8 cellular contexts compared by ENCODE assay signal in the genomic region with DNA sequence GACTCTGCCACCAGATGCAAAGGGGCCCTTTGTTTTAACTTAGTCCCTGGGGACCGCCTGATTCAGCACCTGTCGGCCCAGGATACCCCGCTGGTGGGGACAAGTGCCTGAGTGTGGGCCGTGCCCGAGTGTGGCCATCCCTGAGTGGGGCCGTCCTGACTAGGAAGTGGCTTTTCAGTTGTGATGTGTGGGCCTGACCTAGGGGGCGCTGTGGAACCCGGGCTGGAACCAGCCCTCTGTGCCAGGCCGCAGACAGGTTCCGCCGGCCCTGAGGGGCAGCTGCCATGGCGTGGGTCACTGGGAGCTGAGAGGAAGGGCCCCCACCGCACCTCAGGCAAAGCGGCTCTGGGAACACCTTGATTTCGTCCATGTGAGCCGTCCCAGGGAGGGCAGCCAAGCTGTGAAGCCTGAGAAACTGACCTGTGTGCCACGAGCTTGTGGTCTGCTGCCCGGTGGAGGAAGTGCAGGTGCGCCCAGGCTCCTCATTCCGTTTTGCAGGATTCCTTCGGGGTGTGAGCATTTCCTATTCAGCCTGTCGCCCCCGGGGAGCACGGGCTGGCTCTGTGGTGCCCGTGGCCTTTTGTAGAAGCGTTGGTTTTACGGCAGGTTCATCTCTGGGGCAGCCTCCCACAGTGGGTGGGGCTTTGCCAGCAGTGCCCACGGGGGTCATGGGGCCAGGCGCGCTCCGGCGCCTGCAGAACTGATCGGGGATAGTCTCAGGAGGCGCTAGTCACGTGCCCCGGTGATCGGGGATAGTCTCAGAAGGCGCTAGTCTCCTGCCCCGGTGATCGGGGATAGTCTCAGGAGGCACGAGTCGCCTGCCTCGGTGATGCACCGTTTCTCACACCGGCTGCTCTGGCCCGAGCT. TPM values are rescaled to one million over a fixed set of nuclear protein-coding genes. Genes with fewer than 3 reads are reported as not detected.
DNase-seq lines count a peak whose midpoint lies in the region; ATAC-seq and TF ChIP-seq lines count a peak whose summit lies in the region.

No MANE protein-coding gene starts in this region.

- no peak overlapping the region for H3K18ac ChIP-seq in IMR-90 (ENCODE audit: low read depth, low read length)

- H3K27me3 Mint-ChIP-seq in T-cell, result no peaks in the 10 kb centered on the region
- no peaks in the 10 kb centered on the region for H3K27me3 Mint-ChIP-seq in MCF 10A (ENCODE audit: insufficient read depth, unreplicated experiment)

- H4K91ac ChIP-seq in IMR-90 (ENCODE audit: insufficient read depth, low read depth, low read length), result no peak overlapping the region

- dilution Hi-C loops in IMR-90 (cut with HindIII; ENCODE audit: low sequenced_read_pairs, unreplicated experiment), result no loop called here

- H3K9me1 ChIP-seq in IMR-90 (ENCODE audit: insufficient read depth, low read length), result peaks cover 9% of the 10 kb centered on the region

- H3K27ac Mint-ChIP-seq in T-cell (peak overlapping the region; percentile 15 to 39), MCF 10A (ENCODE audit: low read depth, unreplicated experiment) (peak overlapping the region; percentile 49)

- CTCF ChIA-PET in IMR-90 (lab: Yijun Ruan, JAX) (interaction anchor here (0.7 kb wide), 1 partner anchor 68 kb away, joined by 4 read pairs; no protein-coding TSS in a partner anchor), T-cell (lab: Charles Lee) (no interaction called here), MCF 10A (lab: Yijun Ruan, JAX) (interaction anchor here (0.6 to 1.5 kb wide), 7 partner anchors 8 to 239 kb away, joined by 3 to 9 read pairs (median 6); partner anchors contain the start of gene CPNE7)

- H3K79me1 ChIP-seq in IMR-90 (ENCODE audit: low read depth in 1 of 2, low read length in 2 of 2), result peaks cover 27 to 49% of the 10 kb centered on the region in 2 experiments

- no TSS peak for BruUV-seq in IMR-90 (replicated peaks; lab: Mats Ljungman, UMichigan)
- BruUV-seq in MCF 10A (replicated peaks; lab: Mats Ljungman, UMichigan), result no TSS peak

- intact Hi-C loops in IMR-90 (cut with micrococcal nuclease), result no loop called here
- intact Hi-C loops in MCF 10A (cut with micrococcal nuclease), result no loop called here

- H3K27me3 ChIP-seq in IMR-90 (ENCODE audit: control insufficient read depth, insufficient read depth, low read length), result no peaks in the 10 kb centered on the region
- peaks cover 25% of the 10 kb centered on the region for H3K27me3 ChIP-seq in kidney epithelial cell (ENCODE audit: control insufficient read depth, insufficient read depth, low read length)

- H4K5ac ChIP-seq in IMR-90 (ENCODE audit: low read depth, low read length), result no peak overlapping the region

- POLR2A ChIA-PET in IMR-90 (lab: Charles Lee; ENCODE audit: unreplicated experiment) (interaction anchor here (0.5 kb wide), 1 partner anchor 91 kb away, joined by 6 read pairs; no protein-coding TSS in a partner anchor), T-cell (lab: Charles Lee) (no interaction called here), MCF 10A (lab: Yijun Ruan, JAX) (interaction anchor here (0.6 to 1.7 kb wide), 16 partner anchors 10 to 346 kb away, joined by 3 to 9 read pairs (median 3); partner anchors contain the start of genes CDK10, CPNE7, DPEP1 and SPG7)

- peak; percentile 27 for TF ChIP-seq POLR2A in IMR-90 (IDR thresholded peaks at IDR 0.05; ENCODE audit: low read depth, low read length)

- no peak overlapping the region for H3K4ac ChIP-seq in IMR-90 (ENCODE audit: low read depth, low read length)

- ATAC-seq in IMR-90 (ENCODE audit: low read depth), result peak; percentile 53
- peak; percentile 40 to 56 (median 52) for ATAC-seq in T-cell (replicated peaks in 1 of 4)
- ATAC-seq in HG03469 (IDR thresholded peaks at IDR 0.05; ENCODE audit: unreplicated experiment), result no peak
- ATAC-seq in GM19023 (IDR thresholded peaks at IDR 0.05; ENCODE audit: unreplicated experiment), result no peak

- no peak overlapping the region for H2BK5ac ChIP-seq in IMR-90 (ENCODE audit: low read depth, low read length, poor library complexity, severe bottlenecking)

- H2BK120ac ChIP-seq in IMR-90 (ENCODE audit: low read depth, low read length), result no peak overlapping the region

- H3K14ac ChIP-seq in IMR-90 (replicated peaks; ENCODE audit: low read depth, low read length), result no peak overlapping the region

- H3K36me3 ChIP-seq in IMR-90 (ENCODE audit: control insufficient read depth, insufficient read depth, low read length) (peaks cover 37% of the 10 kb centered on the region), kidney epithelial cell (ENCODE audit: control insufficient read depth, insufficient read depth, low read length) (peaks cover 8% of the 10 kb centered on the region)

- peak; percentile 57 for TF ChIP-seq CTCF in IMR-90 (conservative IDR thresholded peaks at IDR 0.05; ENCODE audit: low read depth, low read length)
- peak; percentile 76 for TF ChIP-seq CTCF in MCF 10A (IDR thresholded peaks at IDR 0.05; ENCODE audit: unreplicated experiment)
- peak; percentile 78 for TF ChIP-seq CTCF in kidney epithelial cell (IDR thresholded peaks at IDR 0.05; ENCODE audit: insufficient read depth, low read length, poor library complexity, severe bottlenecking)

- in situ Hi-C loops in IMR-90 (cut with MboI; ENCODE audit: low sequenced_read_pairs), result no loop called here

- peak overlapping the region in 1 of 2 experiments; percentile 28; a peak in 1 of 4 replicates for H4K8ac ChIP-seq in IMR-90 (ENCODE audit: low read depth in 2 of 2, low read length in 2 of 2)

- 4% methylated on average over 22 of the region's 46 CpGs; no CpG with 5 or more reads in 1 of the 2 experiments for WGBS in IMR-90 (ENCODE audit: extremely low coverage in 2 of 2, insufficient read length in 1 of 2), 2 experiments

- H3K9me3 ChIP-seq in IMR-90 (ENCODE audit: control insufficient read depth, insufficient read depth, low read length), result no peaks in the 10 kb centered on the region

- H2BK15ac ChIP-seq in IMR-90 (ENCODE audit: low read depth, low read length), result no peak overlapping the region

- peaks cover 21% of the 10 kb centered on the region for H3K4me1 ChIP-seq in IMR-90 (ENCODE audit: control insufficient read depth, insufficient read depth, low read length)

- no peak overlapping the region for H3K56ac ChIP-seq in IMR-90 (ENCODE audit: extremely low read depth, insufficient read depth, low read length)

- peak overlapping the region; percentile 78 for H2AFZ ChIP-seq in IMR-90 (replicated peaks; ENCODE audit: low read length, poor library complexity)

- H3K27ac ChIP-seq in IMR-90 (ENCODE audit: insufficient read depth, low read length), result no peak overlapping the region

- H3K9ac ChIP-seq in IMR-90 (ENCODE audit: low read depth, low read length), result 0 out of 2 replicates have a peak overlapping the region, but pooled peaks have one; percentile 1

- H3K4me2 ChIP-seq in IMR-90 (ENCODE audit: low read depth, low read length), result peak overlapping the region; percentile 67

- peak overlapping the region; percentile 77 for H2AK9ac ChIP-seq in IMR-90 (replicated peaks; ENCODE audit: low read depth, low read length, poor library complexity)

- no peak overlapping the region for H3K23ac ChIP-seq in IMR-90 (ENCODE audit: low read depth, low read length)

- no peak overlapping the region for H2BK20ac ChIP-seq in IMR-90 (ENCODE audit: low read depth, low read length)

- no peak for TF ChIP-seq RAD21 in IMR-90 (IDR thresholded peaks at IDR 0.05; ENCODE audit: low read length)

- DNase-seq in DMS 273 (lab: John Stamatoyannopoulos, UW; ENCODE audit: unreplicated experiment), result peak; percentile 94
- peak; percentile 44 for DNase-seq in IMR-90
- DNase-seq in T-cell, result peak in 20 of 34 experiments; percentile 9 to 42 (median 28)
- DNase-seq in MCF 10A (ENCODE audit: unreplicated experiment), result peak; percentile 75
- DNase-seq in kidney epithelial cell (ENCODE audit: low read depth), result no peak
- peak in 2 of 3 experiments; percentile 47 to 72 for DNase-seq in stimulated activated CD4-positive, alpha-beta T cell treated with anti-CD3 and anti-CD28 coated beads, TNF-alpha, amount 100 ng/mL, for 24 hours (ENCODE audit: low read depth in 3 of 3)

- peaks cover 50 to 56% (median 51%) of the 10 kb centered on the region in 3 donors for H3K4me1 Mint-ChIP-seq in T-cell
- peaks cover 17% of the 10 kb centered on the region for H3K4me1 Mint-ChIP-seq in MCF 10A (ENCODE audit: insufficient read depth, unreplicated experiment)

- H3K4me3 Mint-ChIP-seq in T-cell (peak overlapping the region; percentile 34 to 68 (median 54)), MCF 10A (ENCODE audit: unreplicated experiment) (peak overlapping the region; percentile 40)

- H2AK5ac ChIP-seq in IMR-90 (ENCODE audit: low read depth, low read length), result no peak overlapping the region; the same call in 1 of the 2 replicates

- no peaks in the 10 kb centered on the region for H3K9me3 Mint-ChIP-seq in T-cell
- no peaks in the 10 kb centered on the region for H3K9me3 Mint-ChIP-seq in MCF 10A (ENCODE audit: unreplicated experiment)

- H3K4me3 ChIP-seq in IMR-90 (ENCODE audit: insufficient read depth, low read depth, low read length), result no peak overlapping the region; the same call in 1 of the 2 replicates
- H3K4me3 ChIP-seq in kidney epithelial cell (ENCODE audit: low read depth, low read length), result no peak overlapping the region

- H4K20me1 ChIP-seq in IMR-90 (ENCODE audit: insufficient read depth, low read length), result peaks cover 59% of the 10 kb centered on the region

- H3K36me3 Mint-ChIP-seq in T-cell, result peaks cover 34% of the 10 kb centered on the region
- H3K36me3 Mint-ChIP-seq in MCF 10A (ENCODE audit: insufficient read depth, unreplicated experiment), result peaks cover 58% of the 10 kb centered on the region

RNA-seq across cellular contexts. Expression of gene RPL13, which starts 5.3 kb away (rescaled TPM):
- 1,549 and 2,098 TPM in 2 replicates for total RNA-seq in IMR-90 (2012; rRNA removed)
- polyA plus RNA-seq in IMR-90 (2012; rRNA removed), result 3,527 and 5,396 TPM in 2 replicates
- 7,098 and 10,427 TPM in 2 replicates for polyA plus RNA-seq in IMR-90 (2012; cell fraction: cytosol; rRNA removed)
- 1,689 and 3,565 TPM in 2 replicates for polyA plus RNA-seq in IMR-90 (2012; cell fraction: nucleus; rRNA removed; ENCODE audit: low replicate concordance)
- 1,000 to 10,000 TPM; 4,444 to 6,530 (median 5,942) TPM for total RNA-seq in T-cell
- 3,133 and 3,148 TPM in 2 replicates for total RNA-seq in MCF 10A (2022)
- total RNA-seq in kidney epithelial cell, result 11,644 and 17,833 TPM in 2 replicates

RNA-seq across cellular contexts. Expression of gene CPNE7, which starts 9.8 kb away (rescaled TPM):
- total RNA-seq in IMR-90 (2012; rRNA removed) (5.0 and 5.4 TPM in 2 replicates), T-cell (1 to 10 TPM; 1.9 to 8.7 (median 5.1) TPM), MCF 10A (2022) (86.8 and 92.4 TPM in 2 replicates), kidney epithelial cell (11.5 and 11.6 TPM in 2 replicates)
- polyA plus RNA-seq in IMR-90 (2012; rRNA removed), result 17.4 and 17.7 TPM in 2 replicates
- 5.8 and 13.6 TPM in 2 replicates for polyA plus RNA-seq in IMR-90 (2012; cell fraction: cytosol; rRNA removed)
- 145 and 321 TPM in 2 replicates for polyA plus RNA-seq in IMR-90 (2012; cell fraction: nucleus; rRNA removed; ENCODE audit: low replicate concordance)

RNA-seq across cellular contexts. Expression of gene DPEP1, which starts 47.7 kb away (rescaled TPM):
- total RNA-seq in IMR-90 (2012; rRNA removed) (not detected in 2 replicates), T-cell (under 1 TPM in 1 of 5 donors, not detected in 4; 0.18 TPM), MCF 10A (2022) (0.29 and 0.82 TPM in 2 replicates), kidney epithelial cell (1.2 and 3.1 TPM in 2 replicates)
- not detected in 2 replicates for polyA plus RNA-seq in IMR-90 (2012; rRNA removed)
- polyA plus RNA-seq in IMR-90 (2012; cell fraction: cytosol; rRNA removed), result not detected in 2 replicates
- polyA plus RNA-seq in IMR-90 (2012; cell fraction: nucleus; rRNA removed; ENCODE audit: low replicate concordance), result not detected in 2 replicates

RNA-seq across cellular contexts. Expression of gene SPG7, which starts 57.5 kb away (rescaled TPM):
- total RNA-seq in IMR-90 (2012; rRNA removed), result 95.3 and 96.8 TPM in 2 replicates
- polyA plus RNA-seq in IMR-90 (2012; rRNA removed), result 82.8 and 94.6 TPM in 2 replicates
- 49.9 and 71.5 TPM in 2 replicates for polyA plus RNA-seq in IMR-90 (2012; cell fraction: cytosol; rRNA removed)
- 594 and 800 TPM in 2 replicates for polyA plus RNA-seq in IMR-90 (2012; cell fraction: nucleus; rRNA removed; ENCODE audit: low replicate concordance)
- total RNA-seq in T-cell, result 100 to 1,000 TPM; 161 to 203 (median 184) TPM
- total RNA-seq in MCF 10A (2022), result 82.4 and 92.3 TPM in 2 replicates
- 126 and 144 TPM in 2 replicates for total RNA-seq in kidney epithelial cell

Comparison
In these comparisons a context has a peak if more than half of its experiments do, and no peak if none do; other contexts are left out.
1. ATAC-seq: peak in IMR-90 (single experiment) and T-cell (4 of 4); none in HG03469 (single experiment) and GM19023 (single experiment).
2. CTCF ChIA-PET loops: an anchor here in IMR-90 (0.7 kb wide) and MCF 10A (0.6 to 1.5 kb wide); none called in T-cell.
3. POLR2A ChIA-PET loops: an anchor here in IMR-90 (0.5 kb wide) and MCF 10A (0.6 to 1.7 kb wide); none called in T-cell.
4. Peak in every context shown above with its lines, with median percentiles within 50 percentile points of each other: CTCF ChIP-seq.